ENCODE assay signal across 10 cellular contexts in the genomic region with DNA sequence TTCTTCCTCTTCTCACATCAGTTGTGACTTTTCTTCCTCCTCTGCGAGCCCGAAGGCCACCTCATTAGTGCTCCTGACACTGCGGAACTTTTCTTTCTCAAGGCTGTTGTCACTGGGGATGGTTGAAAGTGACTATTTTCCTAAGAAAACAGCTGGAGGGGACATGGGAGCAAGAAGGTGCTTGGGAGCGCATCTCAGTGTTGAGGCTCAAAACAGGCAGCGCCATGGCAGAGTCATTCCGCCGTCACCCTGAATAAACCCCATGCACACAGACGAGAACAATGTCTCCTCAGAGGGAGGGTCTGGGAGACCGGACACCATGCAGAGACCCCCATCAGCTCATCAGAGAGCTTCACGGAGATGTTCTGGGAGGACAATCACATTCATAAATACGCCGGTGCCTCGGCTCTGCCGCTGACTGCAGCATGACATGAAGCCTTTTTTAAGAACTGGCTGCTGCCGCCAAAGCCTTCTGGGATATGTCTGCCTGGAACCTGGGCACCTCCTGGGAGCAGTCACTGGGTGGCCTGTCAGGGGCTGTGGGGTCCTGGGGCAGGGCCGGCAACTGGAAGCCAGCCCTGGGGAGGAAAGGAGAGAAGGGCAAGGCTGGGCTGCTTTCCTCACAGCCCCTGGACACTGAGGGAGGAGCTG. TPM values are rescaled to one million over a fixed set of nuclear protein-coding genes. Genes with fewer than 3 reads are reported as not detected.
DNase-seq lines count a peak whose midpoint lies in the region; ATAC-seq, FAIRE-seq and TF ChIP-seq lines count a peak whose summit lies in the region.
"Had no signal": no experiment of that assay in that cellular context is flagged by ENCODE, and none has a peak within 500 bp of the region (broad histone marks: within the 10 kb centered on the region; RNA-seq: fewer than 3 reads in every experiment).

No MANE protein-coding gene starts in this region.

- H3K9me3 ChIP-seq in endothelial cell of umbilical vein (replicated peaks; ENCODE audit: control insufficient read depth, insufficient read depth, low read length) (no peaks in the 10 kb centered on the region), upper lobe of left lung (no peaks in the 10 kb centered on the region)

- no peaks in the 10 kb centered on the region for H3K9me1 ChIP-seq in endothelial cell of umbilical vein (replicated peaks; ENCODE audit: control insufficient read depth, extremely low read depth, insufficient read depth, low read length)

- H3K9me3 Mint-ChIP-seq in stimulated activated effector memory CD8-positive, alpha-beta T cell treated with anti-CD3 and anti-CD28 coated beads, Interleukin-12 subunit alpha, Interleukin-12 subunit beta, amount 100 ng/mL, for 72 hours: no peaks in the 10 kb centered on the region
- H3K9me3 Mint-ChIP-seq: stimulated activated naive CD8-positive, alpha-beta T cell treated with anti-CD3 and anti-CD28 coated beads, Interleukin-15, Interleukin-2, amounts not matched to agents 100 ng/mL and 50 ng/mL, for 24 hours had no signal

- TF ChIP-seq EP300 in upper lobe of left lung (IDR thresholded peaks at IDR 0.05): no peak

- H3K36me3 Mint-ChIP-seq in stimulated activated effector memory CD8-positive, alpha-beta T cell treated with anti-CD3 and anti-CD28 coated beads, Interleukin-12 subunit alpha, Interleukin-12 subunit beta, amount 100 ng/mL, for 72 hours: no peaks in the 10 kb centered on the region

- intact Hi-C loops in endothelial cell of umbilical vein (cut with micrococcal nuclease): loop anchor here (1.0 kb wide), 7 partner anchors 18 to 263 kb away; no protein-coding TSS in a partner anchor

- POLR2A ChIA-PET in endothelial cell of umbilical vein (lab: Charles Lee): interaction anchor here (1.7 to 1.8 kb wide), 2 partner anchors 12 to 31 kb away, joined by 10 to 14 read pairs; no protein-coding TSS in a partner anchor

- no peaks in the 10 kb centered on the region for H3K36me3 ChIP-seq in endothelial cell of umbilical vein (ENCODE audit: control insufficient read depth in 2 of 2, extremely low read depth in 1 of 2, insufficient read depth in 2 of 2, low read length in 2 of 2)
- H3K36me3 ChIP-seq in upper lobe of left lung: peaks cover 0 to 83% (median 42%) of the 10 kb centered on the region in 4 donors

- H3K4me3 ChIP-seq in endothelial cell of umbilical vein (replicated peaks in 1 of 3; ENCODE audit: insufficient read depth in 1 of 3, low read depth in 1 of 3, low read length in 3 of 3) (peak overlapping the region in 1 of 3 experiments; percentile 8), upper lobe of left lung (no peak overlapping the region)

- CTCF ChIA-PET in endothelial cell of umbilical vein (lab: Charles Lee): interaction anchor here (1.2 to 9.0 kb wide), 16 partner anchors 10 to 124 kb away, joined by 4 to 106 read pairs (median 10); partner anchors contain the start of gene ATOH8

- no peak overlapping the region for H2AFZ ChIP-seq in endothelial cell of umbilical vein (ENCODE audit: low read depth, low read length)

- H4K20me1 ChIP-seq in endothelial cell of umbilical vein (replicated peaks; ENCODE audit: control insufficient read depth, extremely low read depth, insufficient read depth, low read length): no peaks in the 10 kb centered on the region

- H3K27ac ChIP-seq in endothelial cell of umbilical vein (ENCODE audit: insufficient read depth, low read depth, low read length) (peak overlapping the region; percentile 100), upper lobe of left lung (peak overlapping the region; percentile 23 to 85 (median 78))

- no peaks in the 10 kb centered on the region for H3K4me1 Mint-ChIP-seq in stimulated activated effector memory CD8-positive, alpha-beta T cell treated with anti-CD3 and anti-CD28 coated beads, Interleukin-12 subunit alpha, Interleukin-12 subunit beta, amount 100 ng/mL, for 72 hours

- BruUV-seq in endothelial cell of umbilical vein (replicated peaks; lab: Mats Ljungman, UMichigan): no TSS peak

- H3K4me1 ChIP-seq in endothelial cell of umbilical vein (ENCODE audit: control insufficient read depth, extremely low read depth, insufficient read depth, low read length) (peaks cover 38% of the 10 kb centered on the region), upper lobe of left lung (peaks cover 66 to 92% (median 91%) of the 10 kb centered on the region in 4 donors)

- no peak overlapping the region for H3K27ac Mint-ChIP-seq in stimulated activated effector memory CD8-positive, alpha-beta T cell treated with anti-CD3 and anti-CD28 coated beads, Interleukin-12 subunit alpha, Interleukin-12 subunit beta, amount 100 ng/mL, for 72 hours
- H3K27ac Mint-ChIP-seq: stimulated activated naive CD8-positive, alpha-beta T cell treated with anti-CD3 and anti-CD28 coated beads, Interleukin-15, Interleukin-2, amounts not matched to agents 100 ng/mL and 50 ng/mL, for 24 hours had no signal

- H3K9ac ChIP-seq in endothelial cell of umbilical vein (replicated peaks; ENCODE audit: extremely low read depth, insufficient read depth, low read length): peak overlapping the region; percentile 88

- dilution Hi-C loops in endothelial cell of umbilical vein (cut with MboI; ENCODE audit: extremely low pct_ligation_motif_present, low sequenced_read_pairs): no loop called here

- H3K4me3 Mint-ChIP-seq in stimulated activated effector memory CD8-positive, alpha-beta T cell treated with anti-CD3 and anti-CD28 coated beads, Interleukin-12 subunit alpha, Interleukin-12 subunit beta, amount 100 ng/mL, for 72 hours: no peak overlapping the region
- H3K4me3 Mint-ChIP-seq: stimulated activated naive CD8-positive, alpha-beta T cell treated with anti-CD3 and anti-CD28 coated beads, Interleukin-15, Interleukin-2, amounts not matched to agents 100 ng/mL and 50 ng/mL, for 24 hours had no signal

- no peak for ATAC-seq in upper lobe of left lung (ENCODE audit: low FRiP score in 2 of 2)
- ATAC-seq in GM19395 (IDR thresholded peaks at IDR 0.05; ENCODE audit: unreplicated experiment): no peak
- ATAC-seq in stimulated activated effector memory CD8-positive, alpha-beta T cell treated with anti-CD3 and anti-CD28 coated beads, Interleukin-12 subunit alpha, Interleukin-12 subunit beta, amount 100 ng/mL, for 72 hours: no peak

- TF ChIP-seq POLR2A in endothelial cell of umbilical vein (IDR thresholded peaks at IDR 0.05; ENCODE audit: low read depth, low read length): no peak
- no peak for TF ChIP-seq POLR2A in upper lobe of left lung (IDR thresholded peaks at IDR 0.05)

- H3K27me3 ChIP-seq in endothelial cell of umbilical vein (ENCODE audit: control insufficient read depth in 2 of 2, insufficient read depth in 2 of 2, low read length in 2 of 2) (no peaks in the 10 kb centered on the region), upper lobe of left lung (no peaks in the 10 kb centered on the region)

- H3K4me2 ChIP-seq in endothelial cell of umbilical vein (ENCODE audit: insufficient read depth, low read length): peak overlapping the region; percentile 78

- TF ChIP-seq CTCF in endothelial cell of umbilical vein (IDR thresholded peaks at IDR 0.05; ENCODE audit: extremely low read depth in 1 of 2, insufficient read depth in 1 of 2, low read depth in 1 of 2, low read length in 2 of 2) (no peak), upper lobe of left lung (IDR thresholded peaks at IDR 0.05) (no peak)

- WGBS in upper lobe of left lung, 2 donors: 68 to 71% methylated on average over 13 to 16 of the region's 16 CpGs

- DNase-seq in NCI-H1694 treated with DMSO at 0.1 percent for 48 hours (lab: John Stamatoyannopoulos, UW) (peak; percentile 28), NCI-H1694 (lab: John Stamatoyannopoulos, UW) (no peak), endothelial cell of umbilical vein (ENCODE audit: low read depth, low spot score) (no peak), myocyte (ENCODE audit: low read depth) (peak; percentile 69), upper lobe of left lung (no peak), globus pallidus (ENCODE audit: low spot score) (no peak)
- no peak for DNase-seq in stimulated activated effector memory CD8-positive, alpha-beta T cell treated with anti-CD3 and anti-CD28 coated beads, Interleukin-12 subunit alpha, Interleukin-12 subunit beta, amount 100 ng/mL, for 72 hours (ENCODE audit: low spot score in 2 of 2)
- DNase-seq: activated CD4-positive, alpha-beta T cell treated with anti-CD3 and anti-CD28 coated beads for 1 hour had no signal

- H3K79me2 ChIP-seq in endothelial cell of umbilical vein (ENCODE audit: control insufficient read depth, insufficient read depth, low read length): no peaks in the 10 kb centered on the region

- FAIRE-seq in endothelial cell of umbilical vein (lab: Jason Lieb, UNC): no peak

TF ChIP-seq in endothelial cell of umbilical vein, 7 proteins besides CTCF, POLR2A, EP300 and RAD21:
- TF ChIP-seq JUN (IDR thresholded peaks at IDR 0.05; ENCODE audit: borderline replicate concordance, insufficient read depth, insufficient read length, low read depth): no peak
TF ChIP-seq in endothelial cell of umbilical vein: peak in this region for 0.

RNA-seq across cellular contexts. Expression of gene ATOH8, which starts 19.2 kb away (rescaled TPM):
- 12.7 and 12.8 TPM in 2 replicates for total RNA-seq in endothelial cell of umbilical vein
- polyA plus RNA-seq in endothelial cell of umbilical vein: 10.3 and 13.8 TPM in 2 replicates
- 8.9 and 11.0 TPM in 2 replicates for polyA plus RNA-seq in endothelial cell of umbilical vein (2011; cell fraction: cytosol; rRNA removed)
- 9.6 and 9.7 TPM in 2 replicates for polyA plus RNA-seq in endothelial cell of umbilical vein (2011; cell fraction: nucleus; rRNA removed)
- 12.4 and 23.6 TPM in 2 replicates for polyA plus RNA-seq in endothelial cell of umbilical vein (2012)
- 10.8 and 11.7 TPM in 2 replicates for polyA minus RNA-seq in endothelial cell of umbilical vein
- 7.1 TPM for polyA minus RNA-seq in endothelial cell of umbilical vein (2011; cell fraction: cytosol; rRNA and poly(A)+ RNA removed)
- polyA minus RNA-seq in endothelial cell of umbilical vein (2011; cell fraction: nucleus; rRNA and poly(A)+ RNA removed): 11.9 and 15.4 TPM in 2 replicates
- 7.2 and 8.3 TPM in 2 replicates for total RNA-seq in myocyte
- polyA plus RNA-seq in myocyte (2012): 3.1 TPM
- 100 to 1,000 TPM in 2 of 6 donors, 10 to 100 TPM in 4; 60.2 to 121 (median 85.1) TPM for total RNA-seq in upper lobe of left lung

Comparison
In these comparisons a context has a peak if more than half of its experiments do, and no peak if none do; other contexts are left out.
1. DNase-seq: peak in NCI-H1694 treated with DMSO at 0.1 percent for 48 hours (single experiment) and myocyte (single experiment); none in NCI-H1694 (single experiment), endothelial cell of umbilical vein (single experiment), upper lobe of left lung (0 of 2), stimulated activated effector memory CD8-positive, alpha-beta T cell treated with anti-CD3 and anti-CD28 coated beads, Interleukin-12 subunit alpha, Interleukin-12 subunit beta, amount 100 ng/mL, for 72 hours (0 of 2) and globus pallidus (single experiment).